In genomic region chr16:48117217-48118105, GRCh38 we compare ENCODE assay signal across 9 cellular contexts. TPM values are rescaled to one million over a fixed set of nuclear protein-coding genes. Genes with fewer than 3 reads are reported as not detected.
A peak's percentile ranks its signal among the peaks of the same experiment; 100 is the strongest.
DNase-seq lines count a peak whose midpoint lies in the region; ATAC-seq, FAIRE-seq and TF ChIP-seq lines count a peak whose summit lies in the region.
"Had no signal": no experiment of that assay in that cellular context is flagged by ENCODE, and none has a peak within 500 bp of the region (broad histone marks: within the 10 kb centered on the region; RNA-seq: fewer than 3 reads in every experiment).

No MANE protein-coding gene starts in this region.

- H3K36me3 ChIP-seq in CD8-positive, alpha-beta memory T cell (ENCODE audit: insufficient read depth, low read length), result no peaks in the 10 kb centered on the region

- no peak overlapping the region for H3K27ac ChIP-seq in CD8-positive, alpha-beta memory T cell (ENCODE audit: low read depth, low read length)

- in situ Hi-C loops in astrocyte of the spinal cord (cut with HindIII; ENCODE audit: low sequenced_read_pairs), result no loop called here

- TF ChIP-seq RAD21 in Ishikawa (IDR thresholded peaks at IDR 0.05; ENCODE audit: low read depth), result peak; percentile 61

- no peak overlapping the region for H3K4me3 ChIP-seq in CD8-positive, alpha-beta memory T cell (ENCODE audit: low read length)
- no peak overlapping the region for H3K4me3 ChIP-seq in astrocyte of the spinal cord (ENCODE audit: low read depth, low read length)

- H3K9me3 Mint-ChIP-seq in CD8-positive, alpha-beta memory T cell, result no peaks in the 10 kb centered on the region
- H3K9me3 Mint-ChIP-seq in T-helper 2 cell treated with Interferon-gamma antibody and Interleukin-4, amounts not matched to agents 5 μg/mL and 100 μg/mL, for 36 hours, result no peaks in the 10 kb centered on the region
- H3K9me3 Mint-ChIP-seq: T-helper 1 cell treated with Interleukin-12 subunit alpha and Interleukin-12 subunit beta and Interleukin-4 antibody, amounts not matched to agents 30 μg/mL and 1 μg/mL, for 36 hours had no signal

- H3K27ac Mint-ChIP-seq in CD8-positive, alpha-beta memory T cell, result no peak overlapping the region
- no peak overlapping the region for H3K27ac Mint-ChIP-seq in T-helper 2 cell treated with Interferon-gamma antibody and Interleukin-4, amounts not matched to agents 5 μg/mL and 100 μg/mL, for 36 hours
- H3K27ac Mint-ChIP-seq: T-helper 1 cell treated with Interleukin-12 subunit alpha and Interleukin-12 subunit beta and Interleukin-4 antibody, amounts not matched to agents 30 μg/mL and 1 μg/mL, for 36 hours had no signal

- H3K9me3 ChIP-seq in CD8-positive, alpha-beta memory T cell (ENCODE audit: low read length), result no peaks in the 10 kb centered on the region

- POLR2A ChIA-PET in CD8-positive, alpha-beta memory T cell (lab: Charles Lee), result no interaction called here

- DNase-seq in CD8-positive, alpha-beta memory T cell, result peak; percentile 15 to 64 (median 35)
- DNase-seq in GM19239 (ENCODE audit: insufficient read length, low spot score) (peak; percentile 77), astrocyte of the spinal cord (ENCODE audit: low read depth, low spot score) (peak; percentile 33), left lobe of liver (ENCODE audit: low spot score) (no peak)
- DNase-seq in T-helper 2 cell treated with Interferon-gamma antibody and Interleukin-4, amounts not matched to agents 5 μg/mL and 100 μg/mL, for 36 hours (ENCODE audit: low spot score), result peak; percentile 10
- peak; percentile 43 to 51 for DNase-seq in stimulated activated CD8-positive, alpha-beta memory T cell treated with anti-CD3 and anti-CD28 coated beads, Interleukin-2, amount 100 ng/mL, for 48 hours (ENCODE audit: low read depth in 2 of 2)

- no peaks in the 10 kb centered on the region for H3K4me1 ChIP-seq in CD8-positive, alpha-beta memory T cell (ENCODE audit: insufficient read depth, low read length)

- no peaks in the 10 kb centered on the region for H3K36me3 Mint-ChIP-seq in CD8-positive, alpha-beta memory T cell
- H3K36me3 Mint-ChIP-seq in T-helper 2 cell treated with Interferon-gamma antibody and Interleukin-4, amounts not matched to agents 5 μg/mL and 100 μg/mL, for 36 hours (ENCODE audit: low read depth), result no peaks in the 10 kb centered on the region

- peaks cover 7 to 9% of the 10 kb centered on the region in 2 donors for H3K27me3 Mint-ChIP-seq in CD8-positive, alpha-beta memory T cell
- peaks cover 2% of the 10 kb centered on the region for H3K27me3 Mint-ChIP-seq in T-helper 2 cell treated with Interferon-gamma antibody and Interleukin-4, amounts not matched to agents 5 μg/mL and 100 μg/mL, for 36 hours (ENCODE audit: low read depth)

- peak; percentile 22 for ATAC-seq in left lobe of liver
- no peak for ATAC-seq in HG03045 (IDR thresholded peaks at IDR 0.05; ENCODE audit: unreplicated experiment)

- no peak overlapping the region for H3K4me3 Mint-ChIP-seq in CD8-positive, alpha-beta memory T cell
- H3K4me3 Mint-ChIP-seq in T-helper 2 cell treated with Interferon-gamma antibody and Interleukin-4, amounts not matched to agents 5 μg/mL and 100 μg/mL, for 36 hours, result no peak overlapping the region
- H3K4me3 Mint-ChIP-seq: T-helper 1 cell treated with Interleukin-12 subunit alpha and Interleukin-12 subunit beta and Interleukin-4 antibody, amounts not matched to agents 30 μg/mL and 1 μg/mL, for 36 hours had no signal

- no peaks in the 10 kb centered on the region for H3K4me1 Mint-ChIP-seq in CD8-positive, alpha-beta memory T cell
- H3K4me1 Mint-ChIP-seq in T-helper 2 cell treated with Interferon-gamma antibody and Interleukin-4, amounts not matched to agents 5 μg/mL and 100 μg/mL, for 36 hours (ENCODE audit: low read depth), result no peaks in the 10 kb centered on the region

- TF ChIP-seq EP300 in Ishikawa (IDR thresholded peaks at IDR 0.05; ENCODE audit: borderline replicate concordance), result no peak

- FAIRE-seq in GM19239 (lab: Jason Lieb, UNC), result peak; percentile 60

- H3K27me3 ChIP-seq in CD8-positive, alpha-beta memory T cell (ENCODE audit: insufficient read depth, low read length, poor library complexity, severe bottlenecking), result no peaks in the 10 kb centered on the region

- CTCF ChIA-PET in CD8-positive, alpha-beta memory T cell (lab: Charles Lee), result no interaction called here

- TF ChIP-seq CTCF in astrocyte of the spinal cord (IDR thresholded peaks at IDR 0.05; ENCODE audit: low read depth, low read length), result peak; percentile 72

TF ChIP-seq in Ishikawa, 13 proteins besides CTCF, POLR2A, EP300 and RAD21:
- TF ChIP-seq CEBPB (IDR thresholded peaks at IDR 0.05) (no peak), ZBTB7A (IDR thresholded peaks at IDR 0.05; ENCODE audit: low read depth) (peak; percentile 79; the same call in 1 of the 2 replicates)
- TF ChIP-seq, protein P1, sequence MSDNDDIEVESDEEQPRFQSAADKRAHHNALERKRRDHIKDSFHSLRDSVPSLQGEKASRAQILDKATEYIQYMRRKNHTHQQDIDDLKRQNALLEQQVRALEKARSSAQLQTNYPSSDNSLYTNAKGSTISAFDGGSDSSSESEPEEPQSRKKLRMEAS (IDR thresholded peaks at IDR 0.05), result no peak

RNA-seq across cellular contexts. Expression of gene ABCC12, which starts 38.3 kb away (rescaled TPM):
- not detected for total RNA-seq in CD8-positive, alpha-beta memory T cell
- polyA plus RNA-seq in CD8-positive, alpha-beta memory T cell, result not detected
- 0.08 TPM for total RNA-seq in left lobe of liver
